8 cellular contexts compared by ENCODE assay signal in genomic region chr6:112311950-112312547, GRCh38. TPM values are rescaled to one million over a fixed set of nuclear protein-coding genes. Genes with fewer than 3 reads are reported as not detected.
DNase-seq lines count a peak whose midpoint lies in the region; ATAC-seq and TF ChIP-seq lines count a peak whose summit lies in the region.

No MANE protein-coding gene starts in this region.

- TF ChIP-seq CTCF in MM.1S (IDR thresholded peaks at IDR 0.05; ENCODE audit: low read length) (peak; percentile 57), adrenal gland (IDR thresholded peaks at IDR 0.05) (peak; percentile 39 to 74 (median 63)), lower leg skin (IDR thresholded peaks at IDR 0.05) (no peak)

- no peaks in the 10 kb centered on the region for H3K9me2 ChIP-seq in MM.1S (replicated peaks; ENCODE audit: insufficient read depth, low read length)

- H3K9ac ChIP-seq in MM.1S (ENCODE audit: low read length) = no peak overlapping the region

- H3K9me3 ChIP-seq in MM.1S (replicated peaks; ENCODE audit: insufficient read depth, low read length) = no peaks in the 10 kb centered on the region
- no peaks in the 10 kb centered on the region for H3K9me3 ChIP-seq in adrenal gland (replicated peaks in 1 of 3)

- H3K79me2 ChIP-seq in MM.1S (ENCODE audit: low read length) = no peaks in the 10 kb centered on the region

- H4K20me1 ChIP-seq in MM.1S (ENCODE audit: insufficient read depth, low read length) = no peaks in the 10 kb centered on the region

- TF ChIP-seq POLR2A in adrenal gland (IDR thresholded peaks at IDR 0.05) = no peak
- no peak for TF ChIP-seq POLR2A in lower leg skin (IDR thresholded peaks at IDR 0.05)

- H3K27me3 ChIP-seq in MM.1S (replicated peaks; ENCODE audit: insufficient read depth, low read length) (no peaks in the 10 kb centered on the region), adrenal gland (no peaks in the 10 kb centered on the region)

- no peak for ATAC-seq in HG03378 (IDR thresholded peaks at IDR 0.05; ENCODE audit: unreplicated experiment)

- 25 to 29% (median 26%) methylated on average over 8 of the region's 8 CpGs for WGBS in adrenal gland, 4 donors
- WGBS in lower leg skin, 2 donors = 32 to 34% methylated on average over 8 of the region's 8 CpGs

- H2AFZ ChIP-seq in MM.1S (ENCODE audit: low read length) = no peak overlapping the region

- H3F3A ChIP-seq in MM.1S (ENCODE audit: insufficient read depth, low read length) = no peaks in the 10 kb centered on the region

- H3K27ac ChIP-seq in MM.1S (ENCODE audit: low read length) (no peak overlapping the region), adrenal gland (no peak overlapping the region)

- DNase-seq in NCI-H1092 treated with DMSO at 0.1 percent for 48 hours (lab: John Stamatoyannopoulos, UW) (peak; percentile 5), NCI-H1092 (lab: John Stamatoyannopoulos, UW) (no peak), MM.1S (peak; percentile 15), adrenal gland (no peak), kidney tubule cell (ENCODE audit: low spot score) (peak; percentile 46), lower leg skin (ENCODE audit: low spot score in 2 of 2) (no peak)
- DNase-seq in activated T-cell treated with anti-CD3 and anti-CD28 coated beads, Interleukin-2, amount 50 U/mL, for 48 hours = no peak

- H3K36me3 ChIP-seq in MM.1S (replicated peaks; ENCODE audit: insufficient read depth, low read length) (no peaks in the 10 kb centered on the region), adrenal gland (replicated peaks in 1 of 2) (no peaks in the 10 kb centered on the region)

- no peak overlapping the region for H3K4me2 ChIP-seq in MM.1S (ENCODE audit: low read depth, low read length)

- no peak overlapping the region for H3K4me3 ChIP-seq in MM.1S (ENCODE audit: low read length)
- H3K4me3 ChIP-seq in adrenal gland = no peak overlapping the region
- H3K4me3 ChIP-seq in lower leg skin (ENCODE audit: low read depth, poor library complexity, severe bottlenecking) = no peak overlapping the region

- intact Hi-C loops in adrenal gland (cut with DNase I) (loop anchor here in 1 of 2 donors (2.0 kb wide), 1 partner anchor 131 kb away; no protein-coding TSS in a partner anchor), lower leg skin (cut with DNase I; ENCODE audit: low total_unique reads) (loop anchor here (5.0 kb wide), 1 partner anchor 130 kb away; no protein-coding TSS in a partner anchor)

- H3K4me1 ChIP-seq in MM.1S (ENCODE audit: low read length) (no peaks in the 10 kb centered on the region), adrenal gland (replicated peaks in 1 of 2) (no peaks in the 10 kb centered on the region)

RNA-seq across cellular contexts. Expression of gene RFPL4B, which starts 35.1 kb away (rescaled TPM):
- total RNA-seq in adrenal gland = not detected
- polyA plus RNA-seq in adrenal gland = not detected
- not detected for total RNA-seq in lower leg skin

RNA-seq across cellular contexts. Expression of gene LAMA4, which starts 57.7 kb away (rescaled TPM):
- total RNA-seq in adrenal gland (10 to 100 TPM; 10.6 to 39.7 (median 23.3) TPM), lower leg skin (10 to 100 TPM; 11.0 to 18.7 (median 17.4) TPM)
- 10 to 100 TPM in 2 of 3 donors, 1 to 10 TPM in 1; 7.5 to 31.9 (median 19.4) TPM for polyA plus RNA-seq in adrenal gland

Comparison
In these comparisons a context has a peak if more than half of its experiments do, and no peak if none do; other contexts are left out.
1. DNase-seq: peak in NCI-H1092 treated with DMSO at 0.1 percent for 48 hours (single experiment), MM.1S (single experiment) and kidney tubule cell (single experiment); none in NCI-H1092 (single experiment), adrenal gland (0 of 7), activated T-cell treated with anti-CD3 and anti-CD28 coated beads, Interleukin-2, amount 50 U/mL, for 48 hours (0 of 2) and lower leg skin (0 of 2).
2. CTCF ChIP-seq: peak in MM.1S (single experiment) and adrenal gland (6 of 6); none in lower leg skin (0 of 3).